In genomic region chr9:81028504-81028903, GRCh38 we compare ENCODE assay signal across 12 cellular contexts.
DNase-seq lines count a peak whose midpoint lies in the region; ATAC-seq, FAIRE-seq and TF ChIP-seq lines count a peak whose summit lies in the region.
"Had no signal": no experiment of that assay in that cellular context is flagged by ENCODE, and none has a peak within 500 bp of the region (broad histone marks: within the 10 kb centered on the region; RNA-seq: fewer than 3 reads in every experiment).

No MANE protein-coding gene starts in this region.

- no peak for FAIRE-seq in bronchial epithelial cell (lab: Jason Lieb, UNC)

- DNase-seq in AG10803 (ENCODE audit: low read depth), result peak; percentile 77
- peak; percentile 47 for DNase-seq in LoVo (ENCODE audit: low spot score)
- DNase-seq in bronchial epithelial cell (ENCODE audit: low read depth), result peak; percentile 98
- peak; percentile 17 to 93 for DNase-seq in lung microvascular endothelial cell (ENCODE audit: low read depth in 2 of 2)
- no peak for DNase-seq in NCI-H2081 (lab: John Stamatoyannopoulos, UW)
- DNase-seq in amygdala (lab: John Stamatoyannopoulos, UW), result no peak
- DNase-seq: activated CD4-positive, CD25-positive, alpha-beta regulatory T cell; activated naive CD4-positive, alpha-beta T cell treated with anti-CD3 and anti-CD28 coated beads for 36 hours; CD8-positive, alpha-beta T cell; NCI-H1105 treated with DMSO at 0.1 percent for 48 hours had no signal

- no peak for ATAC-seq in GM21619 (IDR thresholded peaks at IDR 0.05; ENCODE audit: unreplicated experiment)
- no peak for ATAC-seq in HG03045 (IDR thresholded peaks at IDR 0.05; ENCODE audit: unreplicated experiment)
- ATAC-seq: CD8-positive, alpha-beta T cell had no signal

- no peaks in the 10 kb centered on the region for H3K36me3 ChIP-seq in bronchial epithelial cell (ENCODE audit: control insufficient read depth, insufficient read depth, low read length)

- H3K27me3 ChIP-seq in bronchial epithelial cell (ENCODE audit: control insufficient read depth, insufficient read depth, low read length), result no peaks in the 10 kb centered on the region

- TF ChIP-seq CTCF in AG10803 (conservative IDR thresholded peaks at IDR 0.05; ENCODE audit: low read length), result no peak
- no peak for TF ChIP-seq CTCF in bronchial epithelial cell (IDR thresholded peaks at IDR 0.05; ENCODE audit: insufficient read depth, low read length, severe bottlenecking)

- H3K4me3 ChIP-seq in AG10803 (ENCODE audit: low read length) (no peak overlapping the region), bronchial epithelial cell (ENCODE audit: low read depth, low read length) (no peak overlapping the region)

Comparison
In these comparisons a context has a peak if more than half of its experiments do, and no peak if none do; other contexts are left out.
1. DNase-seq: peak in AG10803 (single experiment), LoVo (single experiment), bronchial epithelial cell (single experiment) and lung microvascular endothelial cell (2 of 2); none in NCI-H2081 (0 of 2) and amygdala (0 of 56).